Comparison of ENCODE assay signal across 8 cellular contexts in the genomic region with DNA sequence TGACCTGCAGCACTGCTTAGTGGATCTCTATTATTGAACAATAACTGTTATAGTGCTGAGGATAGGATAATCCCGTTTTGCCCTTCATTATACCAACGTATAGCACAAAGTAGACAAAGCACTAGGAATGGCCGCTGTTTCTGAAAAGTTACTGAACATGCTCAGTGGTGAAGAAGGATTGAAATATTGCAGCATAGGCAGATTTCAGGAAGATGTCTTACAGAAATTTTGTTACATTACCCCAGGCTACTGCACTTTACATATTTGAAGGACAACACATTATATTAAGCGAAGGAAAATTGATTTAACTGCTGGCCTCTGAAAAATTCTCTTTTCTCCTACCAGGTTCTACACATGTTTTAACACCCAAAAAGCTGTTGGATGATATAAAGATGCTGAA. TPM values are rescaled to one million over a fixed set of nuclear protein-coding genes. Genes with fewer than 3 reads are reported as not detected.
"Had no signal": no experiment of that assay in that cellular context is flagged by ENCODE, and none has a peak within 500 bp of the region (broad histone marks: within the 10 kb centered on the region; RNA-seq: fewer than 3 reads in every experiment).

No MANE protein-coding gene starts in this region.

- H3K27ac Mint-ChIP-seq: GM23338, H9, IgD-negative memory B cell had no signal

- FAIRE-seq: H1, H54 had no signal

- DNase-seq: H9, HCEC 1CT, KG1 had no signal

- H3K4me1 Mint-ChIP-seq: GM23338, IgD-negative memory B cell had no signal

- H3K4me3 Mint-ChIP-seq: GM23338, H9, IgD-negative memory B cell had no signal

- H3K4me3 ChIP-seq: GM23338 had no signal

- ATAC-seq: GM23338 had no signal

- H3K27ac ChIP-seq: HL-60 had no signal

- H3K27me3 Mint-ChIP-seq: IgD-negative memory B cell had no signal

- H3K9me3 Mint-ChIP-seq: GM23338, H9, IgD-negative memory B cell had no signal

- H2AFZ ChIP-seq: GM23338 had no signal

- H3K4me2 ChIP-seq: GM23338 had no signal

RNA-seq across cellular contexts. Expression of a gene that starts 48.5 kb away (rescaled TPM):
- total RNA-seq: GM23338, H1, H9 had no signal
- polyA plus RNA-seq: GM23338, H1, IgD-negative memory B cell had no signal
